In genomic region chr22:27212617-27213177, GRCh38 we compare ENCODE assay signal across 1 cellular context.
TF ChIP-seq lines count a peak whose summit lies in the region.

No MANE protein-coding gene starts in this region.

TF ChIP-seq in SK-N-SH treated with all-trans-retinoic acid at 6 μM for 48 hours, 23 proteins besides CTCF, POLR2A, EP300 and RAD21 (continued from another document):
- TF ChIP-seq PPARA (CRISPR knock-in tag; IDR thresholded peaks at IDR 0.05; ENCODE audit: borderline replicate concordance) (no peak), ZFP3 (CRISPR knock-in tag; IDR thresholded peaks at IDR 0.05) (peak; percentile 66; the same call in 1 of the 2 replicates), ZNF70 (CRISPR knock-in tag; IDR thresholded peaks at IDR 0.05) (no peak), GLIS3 (CRISPR knock-in tag; IDR thresholded peaks at IDR 0.05) (no peak), OSR1 (CRISPR knock-in tag; IDR thresholded peaks at IDR 0.05) (no peak)
